In genomic region chr7:148709019-148709418, GRCh38 we compare ENCODE assay signal across 27 cellular contexts.
"Had no signal": no experiment of that assay in that cellular context is flagged by ENCODE, and none has a peak within 500 bp of the region (broad histone marks: within the 10 kb centered on the region; RNA-seq: fewer than 3 reads in every experiment).

No MANE protein-coding gene starts in this region.

- H3K27me3 Mint-ChIP-seq: activated CD8-positive, alpha-beta T cell treated with anti-CD3 and anti-CD28 coated beads for 36 hours; activated naive CD4-positive, alpha-beta T cell treated with anti-CD3 and anti-CD28 coated beads, Interleukin-2, amount 50 U/mL, for 24 hours; activated naive CD8-positive, alpha-beta T cell treated with anti-CD3 and anti-CD28 coated beads, Interleukin-2, amount 10 ng/mL, durations not matched to agents 7 days and 5 days had no signal

- H3K36me3 ChIP-seq: ascending aorta, breast epithelium, WERI-Rb-1 had no signal

- H3K27ac ChIP-seq: ascending aorta, breast epithelium, SJCRH30, WERI-Rb-1 had no signal

- H3K9me3 Mint-ChIP-seq: activated CD8-positive, alpha-beta T cell treated with anti-CD3 and anti-CD28 coated beads for 36 hours; activated naive CD4-positive, alpha-beta T cell treated with anti-CD3 and anti-CD28 coated beads, Interleukin-2, amount 50 U/mL, for 24 hours; activated naive CD8-positive, alpha-beta T cell treated with anti-CD3 and anti-CD28 coated beads, Interleukin-2, amount 10 ng/mL, durations not matched to agents 7 days and 5 days; activated T-cell treated with anti-CD3 and anti-CD28 coated beads, Interleukin-2, amount 50 U/mL, for 72 hours; activated T-helper 2 cell treated with anti-CD3 and anti-CD28 coated beads, Interferon-gamma antibody, Interleukin-2, Interleukin-4, amounts not matched to agents 10 μg/mL and 5 μg/mL and 100 μg/mL, durations not matched to agents 14 hours and 24 hours and 36 hours had no signal

- H3K27me3 ChIP-seq: ascending aorta, breast epithelium, SJCRH30 had no signal

- ATAC-seq: activated CD8-positive, alpha-beta T cell treated with anti-CD3 and anti-CD28 coated beads for 36 hours; activated T-cell treated with anti-CD3 and anti-CD28 coated beads, Interleukin-2, amount 50 U/mL, for 72 hours had no signal

- H3K27ac Mint-ChIP-seq: activated CD8-positive, alpha-beta T cell treated with anti-CD3 and anti-CD28 coated beads for 36 hours; activated naive CD8-positive, alpha-beta T cell treated with anti-CD3 and anti-CD28 coated beads, Interleukin-2, amount 10 ng/mL, durations not matched to agents 7 days and 5 days; activated T-cell treated with anti-CD3 and anti-CD28 coated beads, Interleukin-2, amount 50 U/mL, for 72 hours; activated T-helper 2 cell treated with anti-CD3 and anti-CD28 coated beads, Interferon-gamma antibody, Interleukin-2, Interleukin-4, amounts not matched to agents 10 μg/mL and 5 μg/mL and 100 μg/mL, durations not matched to agents 14 hours and 24 hours and 36 hours had no signal

- H3K4me3 ChIP-seq: ascending aorta, breast epithelium, SJCRH30, SK-N-MC had no signal

- H3K4me1 ChIP-seq: SJCRH30 had no signal

- H3K9me3 ChIP-seq: ascending aorta, breast epithelium, SJCRH30 had no signal

- H3K4me3 Mint-ChIP-seq: activated CD8-positive, alpha-beta T cell treated with anti-CD3 and anti-CD28 coated beads for 36 hours; activated naive CD8-positive, alpha-beta T cell treated with anti-CD3 and anti-CD28 coated beads, Interleukin-2, amount 10 ng/mL, durations not matched to agents 7 days and 5 days had no signal

- DNase-seq: activated CD4-positive, alpha-beta T cell treated with anti-CD3 and anti-CD28 coated beads for 1 hour; activated CD4-positive, alpha-beta T cell treated with anti-CD3 and anti-CD28 coated beads for 48 hours; activated CD4-positive, CD25-positive, alpha-beta regulatory T cell; activated CD8-positive, alpha-beta T cell treated with anti-CD3 and anti-CD28 coated beads for 36 hours; activated gamma-delta T cell; activated naive CD4-positive, alpha-beta T cell treated with Interleukin-2 at 50 U/mL for 16 hours; activated naive CD8-positive, alpha-beta T cell treated with anti-CD3 and anti-CD28 coated beads, Interleukin-2, amount 10 ng/mL, durations not matched to agents 7 days and 5 days; activated T-cell treated with anti-CD3 and anti-CD28 coated beads, Interleukin-2, amount 50 U/mL, for 1 hour; activated T-cell treated with anti-CD3 and anti-CD28 coated beads, Interleukin-2, amount 50 U/mL, for 72 hours; amygdala; NCI-H1092 treated with DMSO at 0.1 percent for 48 hours; NCI-H146; NCI-H187; NCI-H2029 treated with DMSO at 0.1 percent for 48 hours; NCI-H2107; NCI-H2171; NCI-H510A; NCI-H748 treated with DMSO at 0.1 percent for 48 hours; SHP77; SJCRH30; T1000; WERI-Rb-1 had no signal
